ENCODE assay signal across 8 cellular contexts in the genomic region with DNA sequence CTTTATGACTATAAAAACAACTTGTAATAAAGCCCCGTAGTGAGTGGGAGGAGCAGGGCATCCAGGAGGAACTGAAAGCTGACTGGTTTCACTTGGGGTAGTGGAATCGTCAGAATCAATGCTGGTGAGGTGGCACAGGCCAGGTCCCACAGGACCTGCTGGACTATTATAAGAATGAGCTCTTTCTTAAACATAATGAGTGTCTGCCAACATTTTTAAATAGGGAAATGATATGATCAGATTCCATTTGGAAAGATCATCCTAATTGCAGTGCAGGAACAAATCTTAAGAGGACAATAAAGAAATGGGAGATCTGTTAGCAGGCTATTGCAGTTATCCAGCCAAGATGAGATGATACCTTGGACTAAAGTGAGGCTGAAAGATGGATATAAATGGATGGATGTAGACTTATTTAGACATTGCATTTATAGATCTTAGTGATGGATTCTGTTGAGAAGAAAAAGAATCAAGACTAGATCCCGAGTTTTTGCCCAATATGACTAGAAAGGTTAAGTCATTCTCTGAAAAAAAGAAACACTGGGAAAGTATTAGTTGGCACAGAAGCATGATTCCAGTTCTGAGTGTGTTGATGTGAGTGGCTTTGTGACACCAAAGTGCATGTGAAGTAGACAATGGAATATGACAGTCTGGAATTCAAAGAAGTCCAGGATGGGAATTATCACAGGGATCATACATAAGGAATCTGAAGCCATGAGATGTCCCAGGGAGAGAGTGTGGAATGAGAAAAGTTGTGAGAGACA.
DNase-seq lines count a peak whose midpoint lies in the region; ATAC-seq and TF ChIP-seq lines count a peak whose summit lies in the region.

No MANE protein-coding gene starts in this region.

- peak; percentile 45 for DNase-seq in Right ventricle myocardium superior
- DNase-seq in left ventricle myocardium inferior, result no peak
- DNase-seq in skeletal muscle cell (ENCODE audit: low read depth), result peak; percentile 60
- no peak for DNase-seq in AG08395 (ENCODE audit: low spot score)
- DNase-seq in cerebellum (ENCODE audit: low spot score), result no peak
- DNase-seq in C1 segment of cervical spinal cord (lab: John Stamatoyannopoulos, UW), result no peak

- H3K27me3 ChIP-seq in left ventricle myocardium inferior (ENCODE audit: low read depth), result no peaks in the 10 kb centered on the region

- intact Hi-C loops in Right ventricle myocardium superior (cut with DNase I) (no loop called here), left ventricle myocardium inferior (cut with micrococcal nuclease) (no loop called here)

- no peaks in the 10 kb centered on the region for H3K9me3 ChIP-seq in left ventricle myocardium inferior (replicated peaks)

- TF ChIP-seq POLR2A in Raji (IDR thresholded peaks at IDR 0.05; ENCODE audit: insufficient read depth, low read depth, low read length), result peak; percentile 33; the same call in 1 of the 2 replicates

- H3K4me1 ChIP-seq in left ventricle myocardium inferior, result peaks cover 6% of the 10 kb centered on the region

- no peaks in the 10 kb centered on the region for H3K36me3 ChIP-seq in left ventricle myocardium inferior

- TF ChIP-seq CTCF in left ventricle myocardium inferior (IDR thresholded peaks at IDR 0.05; ENCODE audit: borderline replicate concordance), result no peak

- peak; percentile 41 for ATAC-seq in Right ventricle myocardium superior (ENCODE audit: poor library complexity)
- peak; percentile 93 for ATAC-seq in HG02943 (IDR thresholded peaks at IDR 0.05; ENCODE audit: low read depth, unreplicated experiment)

- no peak overlapping the region for H3K27ac ChIP-seq in left ventricle myocardium inferior (replicated peaks)

- no peak overlapping the region for H3K4me3 ChIP-seq in left ventricle myocardium inferior
- H3K4me3 ChIP-seq in skeletal muscle cell (ENCODE audit: low read depth, low read length), result no peak overlapping the region

Comparison
In these comparisons a context has a peak if more than half of its experiments do, and no peak if none do; other contexts are left out.
1. DNase-seq: peak in Right ventricle myocardium superior (single experiment) and skeletal muscle cell (single experiment); none in left ventricle myocardium inferior (single experiment), AG08395 (single experiment), cerebellum (single experiment) and C1 segment of cervical spinal cord (0 of 14).